In genomic region chr16:68235105-68235881, GRCh38 we compare ENCODE assay signal across 1 cellular context.
A peak's percentile ranks its signal among the peaks of the same experiment; 100 is the strongest.
TF ChIP-seq lines count a peak whose summit lies in the region.

No MANE protein-coding gene starts in this region.

TF ChIP-seq in HepG2, 621 proteins besides CTCF, POLR2A, EP300 and RAD21 (continued from another document and continues in another):
- no peak for TF ChIP-seq FOXO4 (CRISPR knock-in tag; conservative IDR thresholded peaks at IDR 0.05)
- 0 out of 2 replicates have a peak, but pooled peaks have one; percentile 52 for TF ChIP-seq ZNF121 (CRISPR knock-in tag; IDR thresholded peaks at IDR 0.05)
- TF ChIP-seq ZNF576 (CRISPR knock-in tag; IDR thresholded peaks at IDR 0.05): no peak
- no peak for TF ChIP-seq RXRB (CRISPR knock-in tag; IDR thresholded peaks at IDR 0.05; ENCODE audit: borderline replicate concordance)
- peak; percentile 50 for TF ChIP-seq TOPORS (CRISPR knock-in tag; IDR thresholded peaks at IDR 0.05)
- TF ChIP-seq LRRFIP1 (CRISPR knock-in tag; conservative IDR thresholded peaks at IDR 0.05): no peak
- TF ChIP-seq, protein P1, sequence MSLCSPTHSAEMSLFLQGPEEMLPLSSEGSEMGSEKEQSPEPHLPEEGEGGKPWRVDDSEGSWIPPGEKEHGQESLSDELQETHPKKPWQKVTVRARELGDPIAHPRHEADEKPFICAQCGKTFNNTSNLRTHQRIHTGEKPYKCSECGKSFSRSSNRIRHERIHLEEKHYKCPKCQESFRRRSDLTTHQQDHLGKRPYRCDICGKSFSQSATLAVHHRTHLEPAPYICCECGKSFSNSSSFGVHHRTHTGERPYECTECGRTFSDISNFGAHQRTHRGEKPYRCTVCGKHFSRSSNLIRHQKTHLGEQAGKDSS (CRISPR knock-in tag; IDR thresholded peaks at IDR 0.05; ENCODE audit: borderline replicate concordance, low read depth): no peak
- TF ChIP-seq SRSF9 (IDR thresholded peaks at IDR 0.05; ENCODE audit: borderline replicate concordance, insufficient read depth, low read depth, low read length, poor library complexity, severe bottlenecking): no peak
- TF ChIP-seq, protein P2, sequence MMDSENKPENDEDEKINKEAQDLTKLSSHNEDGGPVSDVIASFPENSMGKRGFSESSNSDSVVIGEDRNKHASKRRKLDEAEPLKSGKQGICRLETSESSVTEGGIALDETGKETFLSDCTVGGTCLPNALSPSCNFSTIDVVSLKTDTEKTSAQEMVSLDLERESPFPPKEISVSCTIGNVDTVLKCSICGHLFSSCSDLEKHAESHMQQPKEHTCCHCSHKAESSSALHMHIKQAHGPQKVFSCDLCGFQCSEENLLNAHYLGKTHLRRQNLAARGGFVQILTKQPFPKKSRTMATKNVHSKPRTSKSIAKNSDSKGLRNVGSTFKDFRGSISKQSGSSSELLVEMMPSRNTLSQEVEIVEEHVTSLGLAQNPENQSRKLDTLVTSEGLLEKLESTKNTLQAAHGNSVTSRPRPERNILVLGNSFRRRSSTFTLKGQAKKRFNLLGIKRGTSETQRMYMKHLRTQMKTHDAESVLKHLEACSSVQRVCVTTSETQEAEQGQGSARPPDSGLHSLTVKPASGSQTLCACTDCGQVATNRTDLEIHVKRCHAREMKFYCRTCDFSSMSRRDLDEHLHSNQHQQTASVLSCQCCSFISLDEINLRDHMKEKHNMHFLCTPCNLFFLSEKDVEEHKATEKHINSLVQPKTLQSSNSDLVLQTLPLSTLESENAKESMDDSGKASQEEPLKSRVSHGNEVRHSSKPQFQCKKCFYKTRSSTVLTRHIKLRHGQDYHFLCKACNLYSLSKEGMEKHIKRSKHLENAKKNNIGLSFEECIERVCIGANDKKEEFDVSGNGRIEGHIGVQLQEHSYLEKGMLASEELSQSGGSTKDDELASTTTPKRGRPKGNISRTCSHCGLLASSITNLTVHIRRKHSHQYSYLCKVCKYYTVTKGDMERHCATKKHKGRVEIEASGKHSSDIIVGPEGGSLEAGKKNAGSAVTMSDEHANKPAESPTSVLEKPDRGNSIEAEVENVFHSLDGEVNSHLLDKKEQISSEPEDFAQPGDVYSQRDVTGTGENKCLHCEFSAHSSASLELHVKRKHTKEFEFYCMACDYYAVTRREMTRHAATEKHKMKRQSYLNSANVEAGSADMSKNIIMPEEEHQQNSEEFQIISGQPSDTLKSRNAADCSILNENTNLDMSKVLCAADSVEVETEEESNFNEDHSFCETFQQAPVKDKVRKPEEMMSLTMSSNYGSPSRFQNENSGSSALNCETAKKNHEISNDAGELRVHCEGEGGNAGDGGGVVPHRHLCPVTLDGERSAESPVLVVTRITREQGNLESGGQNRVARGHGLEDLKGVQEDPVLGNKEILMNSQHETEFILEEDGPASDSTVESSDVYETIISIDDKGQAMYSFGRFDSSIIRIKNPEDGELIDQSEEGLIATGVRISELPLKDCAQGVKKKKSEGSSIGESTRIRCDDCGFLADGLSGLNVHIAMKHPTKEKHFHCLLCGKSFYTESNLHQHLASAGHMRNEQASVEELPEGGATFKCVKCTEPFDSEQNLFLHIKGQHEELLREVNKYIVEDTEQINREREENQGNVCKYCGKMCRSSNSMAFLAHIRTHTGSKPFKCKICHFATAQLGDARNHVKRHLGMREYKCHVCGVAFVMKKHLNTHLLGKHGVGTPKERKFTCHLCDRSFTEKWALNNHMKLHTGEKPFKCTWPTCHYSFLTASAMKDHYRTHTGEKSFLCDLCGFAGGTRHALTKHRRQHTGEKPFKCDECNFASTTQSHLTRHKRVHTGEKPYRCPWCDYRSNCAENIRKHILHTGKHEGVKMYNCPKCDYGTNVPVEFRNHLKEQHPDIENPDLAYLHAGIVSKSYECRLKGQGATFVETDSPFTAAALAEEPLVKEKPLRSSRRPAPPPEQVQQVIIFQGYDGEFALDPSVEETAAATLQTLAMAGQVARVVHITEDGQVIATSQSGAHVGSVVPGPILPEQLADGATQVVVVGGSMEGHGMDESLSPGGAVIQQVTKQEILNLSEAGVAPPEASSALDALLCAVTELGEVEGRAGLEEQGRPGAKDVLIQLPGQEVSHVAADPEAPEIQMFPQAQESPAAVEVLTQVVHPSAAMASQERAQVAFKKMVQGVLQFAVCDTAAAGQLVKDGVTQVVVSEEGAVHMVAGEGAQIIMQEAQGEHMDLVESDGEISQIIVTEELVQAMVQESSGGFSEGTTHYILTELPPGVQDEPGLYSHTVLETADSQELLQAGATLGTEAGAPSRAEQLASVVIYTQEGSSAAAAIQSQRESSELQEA (CRISPR knock-in tag; IDR thresholded peaks at IDR 0.05; ENCODE audit: not compliant biosample characterization): peak; percentile 50
- TF ChIP-seq ZFY (CRISPR knock-in tag; IDR thresholded peaks at IDR 0.05): peak; percentile 66
- peak; percentile 73; the same call in 1 of the 2 replicates for TF ChIP-seq HES4 (CRISPR knock-in tag; IDR thresholded peaks at IDR 0.05; ENCODE audit: borderline replicate concordance)
- TF ChIP-seq JUN (CRISPR knock-in tag; IDR thresholded peaks at IDR 0.05): no peak
- TF ChIP-seq ZFP1 (CRISPR knock-in tag; IDR thresholded peaks at IDR 0.05): no peak
- TF ChIP-seq ZNF891 (CRISPR knock-in tag; IDR thresholded peaks at IDR 0.05): peak; percentile 82; the same call in 1 of the 2 replicates
- TF ChIP-seq ZBTB1 (CRISPR knock-in tag; IDR thresholded peaks at IDR 0.05; ENCODE audit: borderline replicate concordance): 0 out of 2 replicates have a peak, but pooled peaks have one; percentile 44
- 0 out of 2 replicates have a peak, but pooled peaks have one; percentile 18 for TF ChIP-seq ZFYVE20 (CRISPR knock-in tag; IDR thresholded peaks at IDR 0.05; ENCODE audit: borderline replicate concordance, low read depth)
- TF ChIP-seq RFXANK (CRISPR knock-in tag; IDR thresholded peaks at IDR 0.05): no peak
- peak; percentile 45 for TF ChIP-seq EEA1 (CRISPR knock-in tag; IDR thresholded peaks at IDR 0.05; ENCODE audit: borderline replicate concordance)
- TF ChIP-seq ZNF660 (CRISPR knock-in tag; IDR thresholded peaks at IDR 0.05; ENCODE audit: borderline replicate concordance, low read depth): no peak
- peak; percentile 65 for TF ChIP-seq KDM2A (CRISPR knock-in tag; IDR thresholded peaks at IDR 0.05; ENCODE audit: borderline replicate concordance, low read depth)
- no peak for TF ChIP-seq NR2F6 (IDR thresholded peaks at IDR 0.05)
- TF ChIP-seq NR2F6 (CRISPR knock-in tag; IDR thresholded peaks at IDR 0.05): peak; percentile 25; the same call in 1 of the 2 replicates
- no peak for TF ChIP-seq ZNF430 (CRISPR knock-in tag; IDR thresholded peaks at IDR 0.05)
- TF ChIP-seq NCOA1 (CRISPR knock-in tag; IDR thresholded peaks at IDR 0.05): peak; percentile 21; the same call in 1 of the 2 replicates
- TF ChIP-seq, protein P3, sequence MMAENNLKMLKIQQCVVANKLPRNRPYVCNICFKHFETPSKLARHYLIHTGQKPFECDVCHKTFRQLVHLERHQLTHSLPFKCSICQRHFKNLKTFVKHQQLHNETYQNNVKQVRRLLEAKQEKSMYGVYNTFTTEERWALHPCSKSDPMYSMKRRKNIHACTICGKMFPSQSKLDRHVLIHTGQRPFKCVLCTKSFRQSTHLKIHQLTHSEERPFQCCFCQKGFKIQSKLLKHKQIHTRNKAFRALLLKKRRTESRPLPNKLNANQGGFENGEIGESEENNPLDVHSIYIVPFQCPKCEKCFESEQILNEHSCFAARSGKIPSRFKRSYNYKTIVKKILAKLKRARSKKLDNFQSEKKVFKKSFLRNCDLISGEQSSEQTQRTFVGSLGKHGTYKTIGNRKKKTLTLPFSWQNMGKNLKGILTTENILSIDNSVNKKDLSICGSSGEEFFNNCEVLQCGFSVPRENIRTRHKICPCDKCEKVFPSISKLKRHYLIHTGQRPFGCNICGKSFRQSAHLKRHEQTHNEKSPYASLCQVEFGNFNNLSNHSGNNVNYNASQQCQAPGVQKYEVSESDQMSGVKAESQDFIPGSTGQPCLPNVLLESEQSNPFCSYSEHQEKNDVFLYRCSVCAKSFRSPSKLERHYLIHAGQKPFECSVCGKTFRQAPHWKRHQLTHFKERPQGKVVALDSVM (CRISPR knock-in tag; IDR thresholded peaks at IDR 0.05): no peak
- no peak; the same call in 1 of the 2 replicates for TF ChIP-seq ISX (CRISPR knock-in tag; conservative IDR thresholded peaks at IDR 0.05)
- no peak for TF ChIP-seq PAXIP1 (CRISPR knock-in tag; conservative IDR thresholded peaks at IDR 0.05)
- TF ChIP-seq REPIN1 (CRISPR knock-in tag; IDR thresholded peaks at IDR 0.05; ENCODE audit: borderline replicate concordance, low read depth): 0 out of 2 replicates have a peak, but pooled peaks have one; percentile 11
- no peak for TF ChIP-seq ZNF235 (CRISPR knock-in tag; IDR thresholded peaks at IDR 0.05; ENCODE audit: borderline replicate concordance)
- TF ChIP-seq CC2D1A (CRISPR knock-in tag; IDR thresholded peaks at IDR 0.05): no peak
- TF ChIP-seq KLF15 (CRISPR knock-in tag; IDR thresholded peaks at IDR 0.05; ENCODE audit: borderline replicate concordance): 0 out of 2 replicates have a peak, but pooled peaks have one; percentile 57
- no peak for TF ChIP-seq KDM1A (CRISPR knock-in tag; IDR thresholded peaks at IDR 0.05)
- 0 out of 2 replicates have a peak, but pooled peaks have one; percentile 7 for TF ChIP-seq ZC3H13 (CRISPR knock-in tag; IDR thresholded peaks at IDR 0.05)
- TF ChIP-seq MLXIP (CRISPR knock-in tag; IDR thresholded peaks at IDR 0.05; ENCODE audit: borderline replicate concordance): no peak
- no peak for TF ChIP-seq PCBP2 (optimal IDR thresholded peaks at IDR 0.05; ENCODE audit: low read depth, low read length, poor library complexity, severe bottlenecking)
